Comparison of ENCODE assay signal across 24 cellular contexts in the genomic region with DNA sequence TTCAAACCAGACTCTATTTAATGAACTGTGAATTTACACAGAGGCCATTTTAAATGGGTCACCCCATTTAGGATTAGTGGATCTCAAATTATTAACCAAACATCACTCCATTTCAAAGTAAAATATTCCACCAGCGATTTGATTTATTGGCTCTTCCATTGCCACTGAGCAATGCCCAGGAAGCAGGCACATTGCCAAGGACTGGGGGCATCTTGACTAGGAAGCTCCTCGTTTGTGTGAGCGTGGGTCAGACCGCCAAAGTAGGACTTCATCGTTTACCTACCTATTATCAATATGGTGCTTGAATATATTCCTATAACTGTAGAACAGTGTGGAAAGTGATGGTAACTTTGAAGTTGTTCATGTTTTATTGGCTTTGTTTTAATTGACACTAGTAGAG. TPM values are rescaled to one million over a fixed set of nuclear protein-coding genes. Genes with fewer than 3 reads are reported as not detected.
DNase-seq lines count a peak whose midpoint lies in the region; ATAC-seq, FAIRE-seq and TF ChIP-seq lines count a peak whose summit lies in the region.
"Had no signal": no experiment of that assay in that cellular context is flagged by ENCODE, and none has a peak within 500 bp of the region (broad histone marks: within the 10 kb centered on the region; RNA-seq: fewer than 3 reads in every experiment).

No MANE protein-coding gene starts in this region.

- no peaks in the 10 kb centered on the region for H3K79me2 ChIP-seq in HepG2 (ENCODE audit: insufficient read depth, low read length)

- no peaks in the 10 kb centered on the region for H3K27me3 Mint-ChIP-seq in naive thymus-derived CD4-positive, alpha-beta T cell
- H3K27me3 Mint-ChIP-seq: CD4-positive, alpha-beta T cell had no signal

- 97% methylated on average over 5 of the region's 5 CpGs for WGBS in HepG2 (ENCODE audit: low lambda C conversion rate)
- WGBS in right lobe of liver (ENCODE audit: insufficient coverage, low coverage, low lambda C conversion rate, missing lambda C conversion rate): 92% methylated on average over 5 of the region's 5 CpGs

- no peaks in the 10 kb centered on the region for H3K9me3 ChIP-seq in HepG2 (ENCODE audit: low read length)
- H3K9me3 ChIP-seq in right lobe of liver: no peaks in the 10 kb centered on the region
- no peaks in the 10 kb centered on the region for H3K9me3 ChIP-seq in naive thymus-derived CD4-positive, alpha-beta T cell (ENCODE audit: control insufficient read depth in 2 of 3, low read length in 3 of 3)
- H3K9me3 ChIP-seq: A549; BLaER1 treated with 17β-estradiol and CSF1 and Interleukin-3, amounts not matched to agents 10 nM and 100 nM; SJSA1 had no signal

- no peak for ATAC-seq in HepG2
- ATAC-seq in right lobe of liver: no peak
- ATAC-seq in HG03521 (IDR thresholded peaks at IDR 0.05; ENCODE audit: unreplicated experiment): no peak
- no peak for ATAC-seq in naive thymus-derived CD4-positive, alpha-beta T cell
- ATAC-seq: A549 had no signal

- H3K4me3 Mint-ChIP-seq in naive thymus-derived CD4-positive, alpha-beta T cell: no peak overlapping the region
- H3K4me3 Mint-ChIP-seq: CD4-positive, alpha-beta T cell had no signal

- H3K4me1 Mint-ChIP-seq in naive thymus-derived CD4-positive, alpha-beta T cell: peaks cover 0 to 4% (median 0%) of the 10 kb centered on the region in 7 donors

- CTCF ChIA-PET in HepG2 (lab: Yijun Ruan, JAX; ENCODE audit: low intra/inter-chr PET ratio, low total read pairs): no interaction called here
- CTCF ChIA-PET in naive thymus-derived CD4-positive, alpha-beta T cell (lab: Charles Lee): interaction anchor here (1.0 to 1.7 kb wide), 2 partner anchors 26 to 30 kb away, joined by 3 to 4 read pairs; a partner anchor contains a TSS

- TF ChIP-seq CTCF in HepG2 (CRISPR knock-in tag; IDR thresholded peaks at IDR 0.05) (no peak), right lobe of liver (IDR thresholded peaks at IDR 0.05) (no peak)

- H3K4me1 ChIP-seq in HepG2 (ENCODE audit: insufficient read depth, low read length) (no peaks in the 10 kb centered on the region), right lobe of liver (no peaks in the 10 kb centered on the region)
- H3K4me1 ChIP-seq in naive thymus-derived CD4-positive, alpha-beta T cell (ENCODE audit: control insufficient read depth in 2 of 2, insufficient read depth in 2 of 2, low read length in 2 of 2): no peaks in the 10 kb centered on the region
- H3K4me1 ChIP-seq: A549; BLaER1 treated with 17β-estradiol and CSF1 and Interleukin-3, amounts not matched to agents 10 nM and 100 nM; SJSA1 had no signal

- H3K4me2 ChIP-seq in HepG2 (ENCODE audit: low read depth, low read length): no peak overlapping the region
- H3K4me2 ChIP-seq: A549; BLaER1 treated with 17β-estradiol and CSF1 and Interleukin-3, amounts not matched to agents 10 nM and 100 nM had no signal

- H3K36me3 Mint-ChIP-seq in naive thymus-derived CD4-positive, alpha-beta T cell: peaks cover 12 to 58% (median 33%) of the 10 kb centered on the region in 5 donors

- no peak for TF ChIP-seq RAD21 in HepG2 (CRISPR knock-in tag; IDR thresholded peaks at IDR 0.05)

- no peak overlapping the region for H3K27ac Mint-ChIP-seq in naive thymus-derived CD4-positive, alpha-beta T cell
- H3K27ac Mint-ChIP-seq: CD4-positive, alpha-beta T cell had no signal

- H3K9ac ChIP-seq in HepG2 (ENCODE audit: insufficient read depth, low read depth, low read length): no peak overlapping the region
- H3K9ac ChIP-seq: BLaER1 treated with 17β-estradiol and CSF1 and Interleukin-3, amounts not matched to agents 10 nM and 100 nM had no signal

- H3K27me3 ChIP-seq in HepG2 (ENCODE audit: control insufficient read depth in 1 of 2, insufficient read depth in 2 of 2, low read length in 2 of 2) (no peaks in the 10 kb centered on the region), right lobe of liver (no peaks in the 10 kb centered on the region)
- H3K27me3 ChIP-seq in naive thymus-derived CD4-positive, alpha-beta T cell (ENCODE audit: control insufficient read depth in 2 of 2, insufficient read depth in 2 of 2, low read length in 2 of 2): no peaks in the 10 kb centered on the region
- H3K27me3 ChIP-seq: BLaER1 treated with 17β-estradiol and CSF1 and Interleukin-3, amounts not matched to agents 10 nM and 100 nM; SJSA1 had no signal

- no peak for TF ChIP-seq POLR2A in HepG2 (IDR thresholded peaks at IDR 0.05; ENCODE audit: insufficient read depth in 1 of 2, low read depth in 2 of 2, low read length in 2 of 2)
- TF ChIP-seq POLR2A in right lobe of liver (IDR thresholded peaks at IDR 0.05): no peak

- POLR2A ChIA-PET in HepG2 (lab: Yijun Ruan, JAX): no interaction called here
- POLR2A ChIA-PET in naive thymus-derived CD4-positive, alpha-beta T cell (lab: Charles Lee): interaction anchor here (1.1 kb wide), 1 partner anchor 26 kb away, joined by 5 read pairs; a partner anchor contains a TSS

- H3K36me3 ChIP-seq in HepG2 (replicated peaks in 1 of 2; ENCODE audit: control insufficient read depth in 1 of 2, insufficient read depth in 2 of 2, low read length in 2 of 2) (peaks cover 28 to 77% of the 10 kb centered on the region in 2 experiments), right lobe of liver (peaks cover 0 to 56% (median 17%) of the 10 kb centered on the region in 4 donors)
- peaks cover 6 to 63% (median 25%) of the 10 kb centered on the region in 3 experiments for H3K36me3 ChIP-seq in naive thymus-derived CD4-positive, alpha-beta T cell (ENCODE audit: control insufficient read depth in 2 of 3, insufficient read depth in 3 of 3, low read length in 3 of 3)

- no TSS peak for BruUV-seq in HepG2 (replicated peaks; lab: Mats Ljungman, UMichigan)

- H3K27ac ChIP-seq in HepG2 (ENCODE audit: extremely low read length, insufficient read depth, low read length) (no peak overlapping the region), right lobe of liver (no peak overlapping the region)
- H3K27ac ChIP-seq in naive thymus-derived CD4-positive, alpha-beta T cell (ENCODE audit: low read depth, low read length): no peak overlapping the region
- H3K27ac ChIP-seq: A549; BLaER1 treated with 17β-estradiol and CSF1 and Interleukin-3, amounts not matched to agents 10 nM and 100 nM; SJSA1 had no signal

- FAIRE-seq in HepG2 (lab: Jason Lieb, UNC) (no peak), islet of Langerhans (lab: Jason Lieb, UNC) (peak; percentile 17)
- FAIRE-seq: A549, G401.6 had no signal

- in situ Hi-C loops in HepG2 (cut with HindIII; ENCODE audit: extremely low pct_ligation_motif_present, low pct_unique_long_range_greater_than_20kb): no loop called here

- H2AFZ ChIP-seq in HepG2 (ENCODE audit: low read length): no peak overlapping the region

- peaks cover 0 to 1% (median 0%) of the 10 kb centered on the region in 11 donors for H3K9me3 Mint-ChIP-seq in naive thymus-derived CD4-positive, alpha-beta T cell
- H3K9me3 Mint-ChIP-seq: CD4-positive, alpha-beta T cell had no signal

- no peak for DNase-seq in HepG2 (ENCODE audit: low spot score)
- DNase-seq in right lobe of liver: no peak
- DNase-seq in NCI-H748 (lab: John Stamatoyannopoulos, UW; ENCODE audit: unreplicated experiment): peak; percentile 49
- DNase-seq in NCI-H2227 treated with DMSO at 0.1 percent for 48 hours (lab: John Stamatoyannopoulos, UW): no peak
- no peak for DNase-seq in naive thymus-derived CD4-positive, alpha-beta T cell
- DNase-seq: AML-193; CD4-positive, alpha-beta T cell; COR-L47; GOT3; HCEC 1CT; KBM-7; NCI-H1436; NCI-H187; NCI-H2081 treated with DMSO at 0.1 percent for 48 hours; NCI-H446 treated with DMSO at 0.1 percent for 48 hours; NCI-H526; Right ventricle myocardium superior; T-helper 2 cell had no signal

- intact Hi-C loops in HepG2 (cut with micrococcal nuclease; ENCODE audit: unreplicated experiment): no loop called here
- intact Hi-C loops in right lobe of liver (cut with DNase I): no loop called here
- intact Hi-C loops in naive thymus-derived CD4-positive, alpha-beta T cell (cut with micrococcal nuclease): no loop called here

- H3K4me3 ChIP-seq in HepG2 (replicated peaks in 1 of 3; ENCODE audit: insufficient read depth in 1 of 3, low read depth in 2 of 3, low read length in 3 of 3) (no peak overlapping the region), right lobe of liver (no peak overlapping the region)
- no peak overlapping the region for H3K4me3 ChIP-seq in naive thymus-derived CD4-positive, alpha-beta T cell (ENCODE audit: low read length)
- H3K4me3 ChIP-seq: A549; BLaER1 treated with 17β-estradiol and CSF1 and Interleukin-3, amounts not matched to agents 10 nM and 100 nM; SJSA1 had no signal

- TF ChIP-seq EP300 in HepG2 (IDR thresholded peaks at IDR 0.05; ENCODE audit: low read depth in 2 of 2, low read length in 2 of 2) (no peak), HepG2 (CRISPR knock-in tag; IDR thresholded peaks at IDR 0.05; ENCODE audit: borderline replicate concordance) (no peak)

- no peaks in the 10 kb centered on the region for H4K20me1 ChIP-seq in HepG2 (ENCODE audit: insufficient read depth, low read length)

RNA-seq across cellular contexts. Expression of a gene that starts 15.4 kb away (rescaled TPM):
- total RNA-seq in HepG2 (2016; rRNA removed; fragmentation: Illumina TruSeq; extraction: Trizol) (0.60 and 4.1 TPM in 2 replicates), right lobe of liver (10 to 100 TPM in 5 of 6 experiments, 1 to 10 TPM in 1; 7.7 to 13.9 (median 10.1) TPM)
- 3.0 and 3.1 TPM in 2 replicates for total RNA-seq in HepG2 (2016; cell fraction: cytosol; rRNA removed; fragmentation: Illumina TruSeq; extraction: Trizol; ENCODE audit: low read depth)
- total RNA-seq in HepG2 (2016; cell fraction: insoluble cytoplasmic fraction; rRNA removed; fragmentation: Illumina TruSeq; extraction: Trizol): 0.30 and 4.3 TPM in 2 replicates
- total RNA-seq in HepG2 (2016; cell fraction: membrane; rRNA removed; fragmentation: Illumina TruSeq; extraction: Trizol): 0.96 and 1.0 TPM in 2 replicates
- total RNA-seq in HepG2 (2016; cell fraction: nucleus; rRNA removed; fragmentation: Illumina TruSeq; extraction: Trizol): 8.0 and 8.6 TPM in 2 replicates
- polyA plus RNA-seq in HepG2 (2011; rRNA removed): 7.5 and 9.9 TPM in 2 replicates
- polyA plus RNA-seq in HepG2 (2011; cell fraction: cytosol; rRNA removed): 1.3 and 1.9 TPM in 2 replicates
- 184 and 219 TPM in 2 replicates for polyA plus RNA-seq in HepG2 (2011; cell fraction: nucleus; rRNA removed)
- 16.9 and 23.0 TPM in 2 replicates for polyA plus RNA-seq in HepG2 (2012)
- polyA plus RNA-seq in HepG2 (2016; cell fraction: cytosol; fragmentation: Illumina TruSeq; extraction: Trizol; ENCODE audit: low read depth): 0.41 and 0.51 TPM in 2 replicates
- polyA plus RNA-seq in HepG2 (2016; cell fraction: insoluble cytoplasmic fraction; fragmentation: Illumina TruSeq; extraction: Trizol; ENCODE audit: low read depth): 0.69 and 1.4 TPM in 2 replicates
- 0.55 and 0.71 TPM in 2 replicates for polyA plus RNA-seq in HepG2 (2016; cell fraction: membrane; fragmentation: Illumina TruSeq; extraction: Trizol; ENCODE audit: low read depth)
- 49.5 and 52.8 TPM in 2 replicates for polyA plus RNA-seq in HepG2 (2016; cell fraction: nucleus; fragmentation: Illumina TruSeq; extraction: Trizol; ENCODE audit: insufficient read depth, low read depth)
- polyA minus RNA-seq in HepG2 (2011; rRNA and poly(A)+ RNA removed; ENCODE audit: low replicate concordance): 8.5 and 18.0 TPM in 2 replicates
- polyA minus RNA-seq in HepG2 (2011; cell fraction: cytosol; rRNA and poly(A)+ RNA removed): 0.49 and 0.88 TPM in 2 replicates
- polyA minus RNA-seq in HepG2 (2011; cell fraction: nucleus; rRNA and poly(A)+ RNA removed): 24.2 and 30.1 TPM in 2 replicates
- total RNA-seq in naive thymus-derived CD4-positive, alpha-beta T cell: 10 to 100 TPM; 32.8 to 76.2 (median 50.5) TPM
- 1 to 10 TPM; 6.2 to 6.9 TPM for polyA plus RNA-seq in naive thymus-derived CD4-positive, alpha-beta T cell

RNA-seq across cellular contexts. Expression of a gene that starts 26.1 kb away (rescaled TPM):
- total RNA-seq in HepG2 (2016; rRNA removed; fragmentation: Illumina TruSeq; extraction: Trizol): 28.0 and 40.5 TPM in 2 replicates
- 42.2 and 47.4 TPM in 2 replicates for total RNA-seq in HepG2 (2016; cell fraction: cytosol; rRNA removed; fragmentation: Illumina TruSeq; extraction: Trizol; ENCODE audit: low read depth)
- 26.0 and 32.7 TPM in 2 replicates for total RNA-seq in HepG2 (2016; cell fraction: insoluble cytoplasmic fraction; rRNA removed; fragmentation: Illumina TruSeq; extraction: Trizol)
- total RNA-seq in HepG2 (2016; cell fraction: membrane; rRNA removed; fragmentation: Illumina TruSeq; extraction: Trizol): 41.8 and 44.6 TPM in 2 replicates
- 52.2 and 59.0 TPM in 2 replicates for total RNA-seq in HepG2 (2016; cell fraction: nucleus; rRNA removed; fragmentation: Illumina TruSeq; extraction: Trizol)
- polyA plus RNA-seq in HepG2 (2011; rRNA removed): 72.7 and 79.2 TPM in 2 replicates
- polyA plus RNA-seq in HepG2 (2011; cell fraction: cytosol; rRNA removed): 37.3 and 55.0 TPM in 2 replicates
- 168 and 204 TPM in 2 replicates for polyA plus RNA-seq in HepG2 (2011; cell fraction: nucleus; rRNA removed)
- 88.7 and 102 TPM in 2 replicates for polyA plus RNA-seq in HepG2 (2012)
- polyA plus RNA-seq in HepG2 (2016; cell fraction: cytosol; fragmentation: Illumina TruSeq; extraction: Trizol; ENCODE audit: low read depth): 6.6 and 6.7 TPM in 2 replicates
- polyA plus RNA-seq in HepG2 (2016; cell fraction: insoluble cytoplasmic fraction; fragmentation: Illumina TruSeq; extraction: Trizol; ENCODE audit: low read depth): 48.8 and 56.0 TPM in 2 replicates
- 27.8 and 29.3 TPM in 2 replicates for polyA plus RNA-seq in HepG2 (2016; cell fraction: membrane; fragmentation: Illumina TruSeq; extraction: Trizol; ENCODE audit: low read depth)
- polyA plus RNA-seq in HepG2 (2016; cell fraction: nucleus; fragmentation: Illumina TruSeq; extraction: Trizol; ENCODE audit: insufficient read depth, low read depth): 245 and 266 TPM in 2 replicates
- 15.4 and 22.9 TPM in 2 replicates for polyA minus RNA-seq in HepG2 (2011; rRNA and poly(A)+ RNA removed; ENCODE audit: low replicate concordance)
- polyA minus RNA-seq in HepG2 (2011; cell fraction: cytosol; rRNA and poly(A)+ RNA removed): 18.4 and 26.0 TPM in 2 replicates
- polyA minus RNA-seq in HepG2 (2011; cell fraction: nucleus; rRNA and poly(A)+ RNA removed): 99.9 and 121 TPM in 2 replicates
- 10 to 100 TPM; 18.1 to 25.3 (median 22.2) TPM for total RNA-seq in right lobe of liver
- total RNA-seq in naive thymus-derived CD4-positive, alpha-beta T cell: 100 to 1,000 TPM; 173 to 225 (median 189) TPM
- polyA plus RNA-seq in naive thymus-derived CD4-positive, alpha-beta T cell: 10 to 100 TPM; 32.0 to 37.2 TPM
